8 cellular contexts compared by ENCODE assay signal in the genomic region with DNA sequence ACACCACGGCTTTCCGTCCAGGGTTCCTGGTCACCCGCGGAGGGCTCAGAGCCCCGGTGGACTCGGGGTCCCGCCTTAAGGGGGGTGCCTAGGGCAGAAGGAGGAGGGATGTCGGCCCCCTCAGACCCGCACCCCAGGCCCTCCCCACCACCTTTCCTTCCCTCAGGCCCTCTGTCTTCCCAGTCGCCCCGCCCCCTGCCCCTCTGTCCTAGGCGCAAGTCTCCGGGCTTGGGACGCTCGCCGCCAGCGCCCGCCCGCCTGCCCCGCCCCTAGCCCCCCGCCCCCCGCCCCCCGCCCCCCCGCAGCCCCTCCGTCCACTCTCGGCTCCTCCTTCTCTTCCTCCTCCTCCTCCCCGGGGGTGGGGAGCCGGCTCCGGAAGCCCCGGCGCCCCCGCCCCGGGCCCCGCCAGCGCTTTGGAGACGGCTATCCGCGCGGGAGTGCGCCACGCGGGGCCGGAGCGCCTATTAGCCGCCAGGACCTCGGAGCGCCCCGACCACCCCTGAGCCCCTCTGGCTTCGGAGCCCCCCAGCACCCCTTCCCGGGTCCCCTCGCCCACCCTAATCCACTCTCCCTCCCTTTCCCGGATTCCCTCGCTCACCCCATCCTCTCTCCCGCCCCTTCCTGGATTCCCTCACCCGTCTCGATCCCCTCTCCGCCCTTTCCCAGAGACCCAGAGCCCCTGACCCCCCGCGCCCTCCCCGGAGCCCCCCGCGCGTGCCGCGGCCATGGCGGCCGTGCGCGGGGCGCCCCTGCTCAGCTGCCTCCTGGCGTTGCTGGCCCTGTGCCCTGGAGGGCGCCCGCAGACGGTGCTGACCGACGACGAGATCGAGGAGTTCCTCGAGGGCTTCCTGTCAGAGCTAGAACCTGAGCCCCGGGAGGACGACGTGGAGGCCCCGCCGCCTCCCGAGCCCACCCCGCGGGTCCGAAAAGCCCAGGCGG. TPM values are rescaled to one million over a fixed set of nuclear protein-coding genes. Genes with fewer than 3 reads are reported as not detected.
A peak's percentile ranks its signal among the peaks of the same experiment; 100 is the strongest.
DNase-seq lines count a peak whose midpoint lies in the region; ATAC-seq and TF ChIP-seq lines count a peak whose summit lies in the region.

TSS of gene AEBP1 (plus strand) at position 405 of the 939 bp plus-strand sequence. CDS start at position 726, 321 bp downstream.

- H2AFZ ChIP-seq in MM.1S (ENCODE audit: low read length): no peak within 1 kb of the TSS

- TF ChIP-seq POLR2A in spleen (IDR thresholded peaks at IDR 0.05): no peak

- H3K27me3 ChIP-seq in spleen (replicated peaks in 1 of 7): peaks cover 0 to 29% (median 4%) of the 10 kb centered on the region in 7 donors
- H3K27me3 ChIP-seq in MM.1S (replicated peaks; ENCODE audit: insufficient read depth, low read length): peaks cover 14% of the 10 kb centered on the region

- H3F3A ChIP-seq in MM.1S (ENCODE audit: insufficient read depth, low read length): no peaks in the 10 kb centered on the region

- no peak within 1 kb of the TSS for H3K9ac ChIP-seq in MM.1S (ENCODE audit: low read length)

- H3K9me2 ChIP-seq in MM.1S (replicated peaks; ENCODE audit: insufficient read depth, low read length): no peaks in the 10 kb centered on the region

- peak; percentile 66 for DNase-seq in AG20443 (ENCODE audit: low spot score)
- DNase-seq in astrocyte of the hippocampus (ENCODE audit: low read depth, low spot score): peak; percentile 65
- DNase-seq in iPS-NIHi11 (ENCODE audit: low spot score): peak; percentile 88
- DNase-seq in spleen: peak; percentile 87
- DNase-seq in anterior cingulate cortex (lab: John Stamatoyannopoulos, UW): no peak
- DNase-seq in MM.1S: no peak

- no peaks in the 10 kb centered on the region for H3K9me3 ChIP-seq in KOPT-K1 (ENCODE audit: insufficient read depth, low read length, poor library complexity, severe bottlenecking)
- H3K9me3 ChIP-seq in spleen: no peaks in the 10 kb centered on the region
- no peaks in the 10 kb centered on the region for H3K9me3 ChIP-seq in MM.1S (replicated peaks; ENCODE audit: insufficient read depth, low read length)

- H3K4me1 ChIP-seq in spleen (peaks cover 4 to 69% (median 38%) of the 10 kb centered on the region in 6 donors), MM.1S (ENCODE audit: low read length) (no peaks in the 10 kb centered on the region)

- H3K36me3 ChIP-seq in KOPT-K1 (ENCODE audit: insufficient read depth, low read length) (peaks cover 45% of the 10 kb centered on the region), spleen (peaks cover 0 to 27% (median 7%) of the 10 kb centered on the region in 6 donors), MM.1S (replicated peaks; ENCODE audit: insufficient read depth, low read length) (no peaks in the 10 kb centered on the region)

- 2 to 5% (median 2%) methylated on average over 53 to 82 of the region's 89 CpGs for WGBS in spleen, 5 donors

- TF ChIP-seq CTCF in spleen (IDR thresholded peaks at IDR 0.05 in 8 of 11, conservative IDR thresholded peaks at IDR 0.05 in 3 of 11) (no peak), MM.1S (IDR thresholded peaks at IDR 0.05; ENCODE audit: low read length) (no peak)

- no peak within 1 kb of the TSS for H3K4me2 ChIP-seq in MM.1S (ENCODE audit: low read depth, low read length)

- H4K20me1 ChIP-seq in MM.1S (ENCODE audit: insufficient read depth, low read length): no peaks in the 10 kb centered on the region

- no peaks in the 10 kb centered on the region for H3K79me2 ChIP-seq in MM.1S (ENCODE audit: low read length)

- ATAC-seq in HG03469 (IDR thresholded peaks at IDR 0.05; ENCODE audit: unreplicated experiment): no peak

- intact Hi-C loops in spleen (cut with DNase I; ENCODE audit: low total_unique reads): no loop called here

- peak within 1 kb of the TSS; percentile 31 to 74 (median 44) for H3K4me3 ChIP-seq in spleen
- H3K4me3 ChIP-seq in MM.1S (ENCODE audit: low read length): no peak within 1 kb of the TSS

- H3K27ac ChIP-seq in KOPT-K1 (ENCODE audit: low read depth, low read length, poor library complexity, severe bottlenecking) (peak within 1 kb of the TSS; percentile 100), spleen (peak within 1 kb of the TSS; percentile 42 to 85 (median 76)), MM.1S (ENCODE audit: low read length) (no peak within 1 kb of the TSS)

RNA-seq across cellular contexts. Expression of gene AEBP1, which starts in this region (rescaled TPM):
- 100 to 1,000 TPM in 2 of 7 donors, 10 to 100 TPM in 5; 67.5 to 106 (median 88.3) TPM for total RNA-seq in spleen
- polyA plus RNA-seq in spleen: 10 to 100 TPM; 41.3 to 71.7 (median 49.7) TPM

Comparison
In these comparisons a context has a peak if more than half of its experiments do, and no peak if none do; other contexts are left out.
1. DNase-seq: peak in AG20443 (single experiment), astrocyte of the hippocampus (single experiment), iPS-NIHi11 (single experiment) and spleen (single experiment); none in anterior cingulate cortex (0 of 58) and MM.1S (single experiment).